8 cellular contexts compared by ENCODE assay signal in the genomic region with DNA sequence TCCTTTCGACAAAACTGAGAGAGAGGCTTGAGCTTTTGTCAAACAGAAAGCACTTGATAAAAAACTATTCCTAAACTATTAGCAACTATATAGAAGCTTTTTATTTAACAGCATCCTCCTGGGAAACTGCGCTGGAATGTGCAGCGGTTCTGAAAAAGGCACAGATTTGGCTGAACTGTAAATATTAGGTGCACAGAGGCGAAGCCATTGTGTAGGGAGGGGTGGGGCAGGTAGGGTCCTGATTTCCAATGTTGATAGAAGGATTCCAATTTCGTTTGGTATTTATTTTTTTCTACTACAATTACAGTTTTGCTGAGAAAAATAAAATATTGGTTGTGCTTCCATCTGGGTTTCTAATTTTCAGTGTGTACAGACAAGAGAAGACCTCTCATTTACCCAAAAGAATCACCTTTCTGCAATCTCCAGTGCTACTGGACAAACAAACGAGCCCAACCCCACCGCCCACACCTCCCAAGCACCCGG. TPM values are rescaled to one million over a fixed set of nuclear protein-coding genes. Genes with fewer than 3 reads are reported as not detected.
A peak's percentile ranks its signal among the peaks of the same experiment; 100 is the strongest.
DNase-seq lines count a peak whose midpoint lies in the region; ATAC-seq and TF ChIP-seq lines count a peak whose summit lies in the region.

No MANE protein-coding gene starts in this region.

- H3K27ac ChIP-seq in mesendoderm (ENCODE audit: low read depth, low read length) (no peak overlapping the region), upper lobe of left lung (peak overlapping the region; percentile 56 to 89 (median 86))

- H3K9me3 ChIP-seq in upper lobe of left lung = no peaks in the 10 kb centered on the region

- no CpG with 5 or more reads among the region's 8 CpGs for WGBS in mesendoderm (ENCODE audit: extremely low coverage, insufficient coverage, low lambda C conversion rate)
- 31 to 39% methylated on average over 8 of the region's 8 CpGs for WGBS in upper lobe of left lung, 2 donors

- no peak overlapping the region for H3K18ac ChIP-seq in mesendoderm (ENCODE audit: low read length)

- no peaks in the 10 kb centered on the region for H3K79me2 ChIP-seq in mesendoderm (ENCODE audit: control insufficient read depth, insufficient read depth, low read length)

- H2BK15ac ChIP-seq in mesendoderm (replicated peaks; ENCODE audit: low read depth) = no peak overlapping the region

- H3K27ac Mint-ChIP-seq in activated naive CD4-positive, alpha-beta T cell treated with anti-CD3 and anti-CD28 coated beads, Interleukin-2, amount 50 U/mL, for 24 hours = no peak overlapping the region
- H3K27ac Mint-ChIP-seq in activated naive CD4-positive, alpha-beta T cell treated with anti-CD3 and anti-CD28 coated beads, Interleukin-2, amount 50 U/mL, for 72 hours = no peak overlapping the region
- H3K27ac Mint-ChIP-seq in MCF 10A (ENCODE audit: low read depth, unreplicated experiment) = no peak overlapping the region

- peaks cover 30% of the 10 kb centered on the region for H3K27me3 Mint-ChIP-seq in activated naive CD4-positive, alpha-beta T cell treated with anti-CD3 and anti-CD28 coated beads, Interleukin-2, amount 50 U/mL, for 24 hours
- no peaks in the 10 kb centered on the region for H3K27me3 Mint-ChIP-seq in MCF 10A (ENCODE audit: insufficient read depth, unreplicated experiment)

- no peaks in the 10 kb centered on the region for H3K79me1 ChIP-seq in mesendoderm (ENCODE audit: low read length)

- TF ChIP-seq EP300 in upper lobe of left lung (IDR thresholded peaks at IDR 0.05) = no peak

- CTCF ChIA-PET in MCF 10A (lab: Yijun Ruan, JAX) = interaction anchor here (0.7 to 1.4 kb wide), 2 partner anchors 10 to 362 kb away, joined by 3 to 7 read pairs; no protein-coding TSS in a partner anchor

- no peaks in the 10 kb centered on the region for H3K36me3 Mint-ChIP-seq in activated naive CD4-positive, alpha-beta T cell treated with anti-CD3 and anti-CD28 coated beads, Interleukin-2, amount 50 U/mL, for 24 hours
- peaks cover 0 to 6% of the 10 kb centered on the region in 2 donors for H3K36me3 Mint-ChIP-seq in activated naive CD4-positive, alpha-beta T cell treated with anti-CD3 and anti-CD28 coated beads, Interleukin-2, amount 50 U/mL, for 72 hours
- H3K36me3 Mint-ChIP-seq in MCF 10A (ENCODE audit: insufficient read depth, unreplicated experiment) = no peaks in the 10 kb centered on the region

- no peak overlapping the region for H3K4ac ChIP-seq in mesendoderm (ENCODE audit: low read depth, low read length)

- H4K5ac ChIP-seq in mesendoderm (ENCODE audit: low read length) = no peak overlapping the region

- H3K4me3 ChIP-seq in mesendoderm (ENCODE audit: low read length) (peak overlapping the region; percentile 41), upper lobe of left lung (peak overlapping the region; percentile 58 to 90 (median 72))

- H3K9me3 Mint-ChIP-seq in activated naive CD4-positive, alpha-beta T cell treated with anti-CD3 and anti-CD28 coated beads, Interleukin-2, amount 50 U/mL, for 24 hours = no peaks in the 10 kb centered on the region
- H3K9me3 Mint-ChIP-seq in activated naive CD4-positive, alpha-beta T cell treated with anti-CD3 and anti-CD28 coated beads, Interleukin-2, amount 50 U/mL, for 72 hours = no peaks in the 10 kb centered on the region
- no peaks in the 10 kb centered on the region for H3K9me3 Mint-ChIP-seq in MCF 10A (ENCODE audit: unreplicated experiment)

- DNase-seq in activated naive CD4-positive, alpha-beta T cell treated with anti-CD3 and anti-CD28 coated beads, Interleukin-2, amount 50 U/mL, for 72 hours (ENCODE audit: low spot score in 2 of 2) = no peak
- DNase-seq in MCF 10A (ENCODE audit: unreplicated experiment) = no peak
- no peak for DNase-seq in mesendoderm
- no peak for DNase-seq in upper lobe of left lung
- no peak for DNase-seq in NOMO-1 (lab: John Stamatoyannopoulos, UW; ENCODE audit: unreplicated experiment in 2 of 2)
- no peak for DNase-seq in NCI-H2171 treated with DMSO at 0.1 percent for 48 hours (lab: John Stamatoyannopoulos, UW)

- H3K9ac ChIP-seq in mesendoderm (ENCODE audit: low read length) = peak overlapping the region; percentile 64

- intact Hi-C loops in MCF 10A (cut with micrococcal nuclease) = no loop called here

- H3K27me3 ChIP-seq in mesendoderm (ENCODE audit: insufficient read depth, low read length, poor library complexity) (no peaks in the 10 kb centered on the region), upper lobe of left lung (no peaks in the 10 kb centered on the region)

- peak overlapping the region; percentile 93 for H3K4me2 ChIP-seq in mesendoderm (ENCODE audit: low read length)

- no peak for ATAC-seq in activated naive CD4-positive, alpha-beta T cell treated with anti-CD3 and anti-CD28 coated beads, Interleukin-2, amount 50 U/mL, for 72 hours
- ATAC-seq in upper lobe of left lung (ENCODE audit: low FRiP score in 2 of 2) (no peak), HG03342 (IDR thresholded peaks at IDR 0.05; ENCODE audit: unreplicated experiment) (no peak)

- H3K36me3 ChIP-seq in mesendoderm (ENCODE audit: control insufficient read depth, insufficient read depth, low read length) (no peaks in the 10 kb centered on the region), upper lobe of left lung (no peaks in the 10 kb centered on the region)

- no peak overlapping the region for H2AK5ac ChIP-seq in mesendoderm (ENCODE audit: low read length)

- H4K8ac ChIP-seq in mesendoderm (ENCODE audit: low read depth, low read length) = no peak overlapping the region

- BruUV-seq in MCF 10A (replicated peaks; lab: Mats Ljungman, UMichigan) = TSS peak; percentile 21

- H3K4me3 Mint-ChIP-seq in activated naive CD4-positive, alpha-beta T cell treated with anti-CD3 and anti-CD28 coated beads, Interleukin-2, amount 50 U/mL, for 24 hours = peak overlapping the region; percentile 86
- H3K4me3 Mint-ChIP-seq in MCF 10A (ENCODE audit: unreplicated experiment) = peak overlapping the region; percentile 93

- no peak overlapping the region for H3K23ac ChIP-seq in mesendoderm (ENCODE audit: low read length)

- no peak for TF ChIP-seq POLR2A in upper lobe of left lung (IDR thresholded peaks at IDR 0.05)

- POLR2A ChIA-PET in MCF 10A (lab: Yijun Ruan, JAX) = interaction anchor here (0.7 to 1.5 kb wide), 7 partner anchors 8 to 178 kb away, joined by 3 to 10 read pairs (median 3); partner anchors contain the start of gene LCA5

- TF ChIP-seq CTCF in MCF 10A (IDR thresholded peaks at IDR 0.05; ENCODE audit: unreplicated experiment) (no peak), upper lobe of left lung (IDR thresholded peaks at IDR 0.05) (no peak)

- peaks cover 12% of the 10 kb centered on the region for H3K4me1 Mint-ChIP-seq in activated naive CD4-positive, alpha-beta T cell treated with anti-CD3 and anti-CD28 coated beads, Interleukin-2, amount 50 U/mL, for 24 hours
- peaks cover 23% of the 10 kb centered on the region for H3K4me1 Mint-ChIP-seq in MCF 10A (ENCODE audit: insufficient read depth, unreplicated experiment)

- H3K4me1 ChIP-seq in mesendoderm (ENCODE audit: control insufficient read depth, low read depth, low read length) = no peaks in the 10 kb centered on the region
- peaks cover 3 to 26% (median 10%) of the 10 kb centered on the region in 4 donors for H3K4me1 ChIP-seq in upper lobe of left lung

- peak overlapping the region; percentile 80 for H3K56ac ChIP-seq in mesendoderm (ENCODE audit: low read length)

- no peak overlapping the region for H2BK120ac ChIP-seq in mesendoderm (ENCODE audit: low read depth, low read length)

- no peak overlapping the region for H2BK5ac ChIP-seq in mesendoderm (ENCODE audit: low read length)

RNA-seq across cellular contexts. Expression of gene SH3BGRL2, which starts 0.7 kb away (rescaled TPM):
- under 1 TPM; 0.32 to 0.64 TPM for total RNA-seq in activated naive CD4-positive, alpha-beta T cell treated with anti-CD3 and anti-CD28 coated beads, Interleukin-2, amount 50 U/mL, for 72 hours
- 7.1 and 8.8 TPM in 2 replicates for total RNA-seq in MCF 10A (2022)
- 18.8 TPM for polyA plus RNA-seq in mesendoderm (2013, experiment 1 of 2)
- 18.6 TPM for polyA plus RNA-seq in mesendoderm (2013, experiment 2 of 2)
- total RNA-seq in upper lobe of left lung = 10 to 100 TPM; 23.6 to 65.8 (median 25.4) TPM
